Comparison of ENCODE assay signal across 21 cellular contexts in genomic region chr20:3919352-3919751, GRCh38. TPM values are rescaled to one million over a fixed set of nuclear protein-coding genes. Genes with fewer than 3 reads are reported as not detected.
A peak's percentile ranks its signal among the peaks of the same experiment; 100 is the strongest.
DNase-seq lines count a peak whose midpoint lies in the region; ATAC-seq, FAIRE-seq and TF ChIP-seq lines count a peak whose summit lies in the region.
"Had no signal": no experiment of that assay in that cellular context is flagged by ENCODE, and none has a peak within 500 bp of the region (broad histone marks: within the 10 kb centered on the region; RNA-seq: fewer than 3 reads in every experiment).

No MANE protein-coding gene starts in this region.

- no peak for TF ChIP-seq CTCF in cardiac fibroblast (IDR thresholded peaks at IDR 0.05; ENCODE audit: low read depth, low read length)
- no peak for TF ChIP-seq CTCF in mesothelial cell of epicardium (IDR thresholded peaks at IDR 0.05; ENCODE audit: unreplicated experiment)

- intact Hi-C loops in CD4-positive, alpha-beta memory T cell (cut with micrococcal nuclease) = no loop called here

- no peaks in the 10 kb centered on the region for H3K9me3 Mint-ChIP-seq in CD4-positive, alpha-beta memory T cell
- no peaks in the 10 kb centered on the region for H3K9me3 Mint-ChIP-seq in mesothelial cell of epicardium
- H3K9me3 Mint-ChIP-seq: immature natural killer cell had no signal

- H3K4me3 ChIP-seq in CD4-positive, alpha-beta memory T cell (ENCODE audit: low read length in 2 of 2) = no peak overlapping the region
- H3K4me3 ChIP-seq in cardiac fibroblast (replicated peaks in 1 of 2; ENCODE audit: low read depth in 2 of 2, low read length in 2 of 2) = no peak overlapping the region
- H3K4me3 ChIP-seq: BLaER1, lower lobe of right lung had no signal

- no peak overlapping the region for H3K4me3 Mint-ChIP-seq in CD4-positive, alpha-beta memory T cell
- no peak overlapping the region for H3K4me3 Mint-ChIP-seq in mesothelial cell of epicardium
- H3K4me3 Mint-ChIP-seq: activated CD8-positive, alpha-beta memory T cell treated with anti-CD3 and anti-CD28 coated beads, Interleukin-2, amount 10 ng/mL, durations not matched to agents 7 days and 5 days; immature natural killer cell had no signal

- H3K27ac ChIP-seq in CD4-positive, alpha-beta memory T cell (ENCODE audit: low read depth, low read length) = no peak overlapping the region
- H3K27ac ChIP-seq: BLaER1, brain microvascular endothelial cell, lower lobe of right lung had no signal

- H3K27ac Mint-ChIP-seq in CD4-positive, alpha-beta memory T cell = peak overlapping the region in 4 of 7 donors; percentile 30 to 84 (median 50)
- peak overlapping the region; percentile 27 for H3K27ac Mint-ChIP-seq in mesothelial cell of epicardium
- H3K27ac Mint-ChIP-seq: activated CD8-positive, alpha-beta memory T cell treated with anti-CD3 and anti-CD28 coated beads, Interleukin-2, amount 10 ng/mL, durations not matched to agents 7 days and 5 days had no signal

- H3K27me3 Mint-ChIP-seq in CD4-positive, alpha-beta memory T cell = no peaks in the 10 kb centered on the region
- no peaks in the 10 kb centered on the region for H3K27me3 Mint-ChIP-seq in mesothelial cell of epicardium (ENCODE audit: low read depth)
- H3K27me3 Mint-ChIP-seq: activated CD8-positive, alpha-beta memory T cell treated with anti-CD3 and anti-CD28 coated beads, Interleukin-2, amount 10 ng/mL, durations not matched to agents 7 days and 5 days had no signal

- H3K36me3 ChIP-seq in CD4-positive, alpha-beta memory T cell (ENCODE audit: insufficient read depth, low read length) = peaks cover 53% of the 10 kb centered on the region

- H3K9me3 ChIP-seq in CD4-positive, alpha-beta memory T cell (ENCODE audit: control insufficient read depth in 1 of 2, low read length in 2 of 2) = no peaks in the 10 kb centered on the region
- H3K9me3 ChIP-seq: BLaER1, lower lobe of right lung had no signal

- peak; percentile 31 for DNase-seq in AG08395 (ENCODE audit: low spot score)
- no peak for DNase-seq in CD4-positive, alpha-beta memory T cell
- peak; percentile 77 to 83 for DNase-seq in cardiac fibroblast (ENCODE audit: low read depth in 2 of 2)
- DNase-seq in mesothelial cell of epicardium (ENCODE audit: low spot score in 2 of 2, unreplicated experiment in 2 of 2) = no peak
- no peak for DNase-seq in GM19239 (ENCODE audit: insufficient read length, low spot score)
- DNase-seq: activated CD8-positive, alpha-beta memory T cell treated with anti-CD3 and anti-CD28 coated beads, Interleukin-2, amount 10 ng/mL, durations not matched to agents 7 days and 5 days; activated gamma-delta T cell; brain microvascular endothelial cell; DMS153; immature natural killer cell; Kasumi-1; lower lobe of right lung; NCI-H1417 treated with DMSO at 0.1 percent for 48 hours; posterior cingulate gyrus; Right ventricle myocardium superior; stimulated activated CD4-positive, alpha-beta T cell treated with anti-CD3 and anti-CD28 coated beads, Interleukin-2, amount 100 ng/mL, for 48 hours; substantia nigra; T-helper 1 cell had no signal

- ATAC-seq in GM21786 (IDR thresholded peaks at IDR 0.05; ENCODE audit: unreplicated experiment) = no peak
- ATAC-seq in HG02642 (IDR thresholded peaks at IDR 0.05; ENCODE audit: poor library complexity, unreplicated experiment) = no peak
- ATAC-seq: activated CD8-positive, alpha-beta memory T cell treated with anti-CD3 and anti-CD28 coated beads, Interleukin-2, amount 10 ng/mL, durations not matched to agents 7 days and 5 days; lower lobe of right lung had no signal

- no peak for FAIRE-seq in GM19239 (lab: Jason Lieb, UNC)

- H3K27me3 ChIP-seq in CD4-positive, alpha-beta memory T cell (ENCODE audit: insufficient read depth, low read length) = no peaks in the 10 kb centered on the region
- H3K27me3 ChIP-seq: BLaER1, brain microvascular endothelial cell had no signal

- H3K36me3 Mint-ChIP-seq in CD4-positive, alpha-beta memory T cell = peaks cover 52 to 79% of the 10 kb centered on the region in 2 donors
- H3K36me3 Mint-ChIP-seq in mesothelial cell of epicardium = peaks cover 37% of the 10 kb centered on the region

- peaks cover 14% of the 10 kb centered on the region for H3K4me1 ChIP-seq in CD4-positive, alpha-beta memory T cell (ENCODE audit: insufficient read depth, low read length)

- CTCF ChIA-PET in CD4-positive, alpha-beta memory T cell (lab: Charles Lee; ENCODE audit: partially characterized antibody) = no interaction called here

- POLR2A ChIA-PET in CD4-positive, alpha-beta memory T cell (lab: Charles Lee; ENCODE audit: partially characterized antibody) = interaction anchor here (1.2 kb wide), 1 partner anchor 14 kb away, joined by 3 read pairs; no protein-coding TSS in a partner anchor

- H3K4me1 Mint-ChIP-seq in CD4-positive, alpha-beta memory T cell = peaks cover 22 to 42% (median 29%) of the 10 kb centered on the region in 4 donors
- H3K4me1 Mint-ChIP-seq in mesothelial cell of epicardium = peaks cover 4% of the 10 kb centered on the region

RNA-seq across cellular contexts. Expression of gene PANK2, which starts 30.2 kb away (rescaled TPM):
- total RNA-seq in CD4-positive, alpha-beta memory T cell = 10 to 100 TPM; 71.4 to 80.5 TPM
- 10 to 100 TPM; 48.5 to 54.3 TPM for polyA plus RNA-seq in CD4-positive, alpha-beta memory T cell
- 48.3 to 52.5 TPM (median 48.7 TPM) in 3 replicates for total RNA-seq in mesothelial cell of epicardium

Comparison
In these comparisons a context has a peak if more than half of its experiments do, and no peak if none do; other contexts are left out.
1. DNase-seq: peak in AG08395 (single experiment) and cardiac fibroblast (2 of 2); none in CD4-positive, alpha-beta memory T cell (0 of 5), mesothelial cell of epicardium (0 of 2) and GM19239 (single experiment).